Comparison of ENCODE assay signal across 8 cellular contexts in the genomic region with DNA sequence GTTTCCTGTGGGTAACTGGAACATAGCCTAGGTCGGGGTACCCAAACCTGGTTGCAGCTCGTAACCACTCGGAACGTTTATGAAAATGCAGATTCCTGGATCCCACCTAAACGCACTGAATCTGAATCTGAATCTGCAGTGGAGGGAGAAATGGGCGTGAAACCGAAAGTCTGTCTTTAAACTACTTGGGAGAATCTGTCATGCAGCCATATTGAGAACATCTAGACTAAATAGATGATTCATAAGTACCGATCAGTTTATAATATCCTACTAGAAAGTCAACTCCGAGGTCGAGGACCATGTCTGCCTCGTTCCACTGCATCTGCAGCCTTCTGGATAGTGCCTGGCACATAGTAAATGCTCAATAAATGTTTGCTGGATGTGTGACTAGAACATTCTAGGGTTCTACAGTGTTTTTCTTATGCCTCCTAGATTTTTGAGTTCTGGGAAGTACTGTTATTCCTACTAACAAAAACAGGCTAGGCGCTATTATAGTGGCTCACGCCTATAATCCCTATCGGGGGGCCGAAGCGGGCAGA. TPM values are rescaled to one million over a fixed set of nuclear protein-coding genes. Genes with fewer than 3 reads are reported as not detected.
DNase-seq lines count a peak whose midpoint lies in the region; ATAC-seq and TF ChIP-seq lines count a peak whose summit lies in the region.

No MANE protein-coding gene starts in this region.

- peak overlapping the region; percentile 78 for H2AFZ ChIP-seq in SK-N-SH (ENCODE audit: low read depth)
- H2AFZ ChIP-seq in fibroblast of lung (ENCODE audit: low read length) = peak overlapping the region; percentile 5

- H3K4me1 ChIP-seq in SK-N-SH (ENCODE audit: control insufficient read depth in 1 of 2, insufficient read depth in 2 of 2, low read depth in 1 of 2, low read length in 1 of 2) (peaks cover 11% of the 10 kb centered on the region in 2 experiments; a peak in 3 of 4 replicates), fibroblast of lung (ENCODE audit: control insufficient read depth, extremely low read depth, insufficient read depth, low read length) (peaks cover 9% of the 10 kb centered on the region), sigmoid colon (peaks cover 0 to 27% (median 25%) of the 10 kb centered on the region in 4 donors)

- CTCF ChIA-PET in SK-N-SH (lab: Yijun Ruan, JAX) = interaction anchor here (1.5 kb wide), 1 partner anchor 18 kb away, joined by 5 read pairs; no protein-coding TSS in a partner anchor

- no peaks in the 10 kb centered on the region for H3K9me2 ChIP-seq in SK-N-SH

- no peak for TF ChIP-seq POLR2A in sigmoid colon (IDR thresholded peaks at IDR 0.05)

- peak overlapping the region; percentile 87 to 95 for H3K27ac ChIP-seq in SK-N-SH (ENCODE audit: low read depth in 2 of 2, low read length in 1 of 2)
- peak overlapping the region; percentile 81 for H3K27ac ChIP-seq in fibroblast of lung (ENCODE audit: insufficient read depth, low read length)
- peak overlapping the region; percentile 85 to 90 (median 88) for H3K27ac ChIP-seq in sigmoid colon

- H3K9ac ChIP-seq in SK-N-SH (peak overlapping the region; percentile 75), fibroblast of lung (ENCODE audit: insufficient read depth, low read length) (peak overlapping the region; percentile 63)

- ATAC-seq in GM19351 (IDR thresholded peaks at IDR 0.05; ENCODE audit: unreplicated experiment) = no peak

- H3K36me3 ChIP-seq in SK-N-SH (replicated peaks in 1 of 2; ENCODE audit: control insufficient read depth in 1 of 2, insufficient read depth in 2 of 2, low read length in 1 of 2) = peaks cover 16 to 25% of the 10 kb centered on the region in 2 experiments
- peaks cover 11% of the 10 kb centered on the region for H3K36me3 ChIP-seq in fibroblast of lung (ENCODE audit: control insufficient read depth, insufficient read depth, low read length)
- H3K36me3 ChIP-seq in sigmoid colon = peaks cover 8 to 42% (median 19%) of the 10 kb centered on the region in 4 donors

- H3K4me3 ChIP-seq in SK-N-SH (ENCODE audit: low read depth in 2 of 2, low read length in 1 of 2) (peak overlapping the region; percentile 75 to 96), fibroblast of lung (replicated peaks in 1 of 4; ENCODE audit: control extremely low read depth in 1 of 4, insufficient read depth in 1 of 4, low read depth in 3 of 4, low read length in 4 of 4) (peak overlapping the region; percentile 82 to 89 (median 88)), sigmoid colon (peak overlapping the region; percentile 63 to 97 (median 86))

- TF ChIP-seq EP300 in SK-N-SH (IDR thresholded peaks at IDR 0.05; ENCODE audit: borderline replicate concordance in 1 of 2, low read depth in 1 of 2, low read length in 1 of 2) (no peak), sigmoid colon (IDR thresholded peaks at IDR 0.05) (no peak)

- no peaks in the 10 kb centered on the region for H3F3A ChIP-seq in SK-N-SH (replicated peaks; ENCODE audit: insufficient read depth)

- H4K20me1 ChIP-seq in SK-N-SH (ENCODE audit: insufficient read depth) = 0 out of 2 replicates have a peak, but pooled peaks cover 4% of the 10 kb centered on the region
- no peaks in the 10 kb centered on the region for H4K20me1 ChIP-seq in fibroblast of lung (ENCODE audit: control insufficient read depth, extremely low read depth, insufficient read depth, low read length)

- POLR2A ChIA-PET in SK-N-SH (lab: Yijun Ruan, JAX) = no interaction called here

- intact Hi-C loops in sigmoid colon (cut with DNase I) = loop anchor here (2.0 to 5.0 kb wide), 2 partner anchors 18 to 46 kb away; a partner anchor contains a TSS

- H3K79me2 ChIP-seq in SK-N-SH (ENCODE audit: insufficient read depth) (peaks cover 54% of the 10 kb centered on the region), fibroblast of lung (ENCODE audit: control insufficient read depth, insufficient read depth, low read length) (peaks cover 29% of the 10 kb centered on the region)

- 12% methylated on average over 16 of the region's 16 CpGs for WGBS in SK-N-SH (ENCODE audit: low lambda C conversion rate)
- 21 to 25% methylated on average over 16 of the region's 16 CpGs for WGBS in sigmoid colon, 2 donors

- no peak for TF ChIP-seq RAD21 in SK-N-SH (IDR thresholded peaks at IDR 0.05; ENCODE audit: low read length)

- H3K4me2 ChIP-seq in SK-N-SH = peak overlapping the region; percentile 99
- H3K4me2 ChIP-seq in fibroblast of lung (ENCODE audit: extremely low read depth, insufficient read depth, low read length) = peak overlapping the region; percentile 67

- peak; percentile 42 for DNase-seq in NCI-H2171 treated with DMSO at 0.1 percent for 48 hours (lab: John Stamatoyannopoulos, UW)
- no peak for DNase-seq in NCI-H2171 (lab: John Stamatoyannopoulos, UW)
- no peak for DNase-seq in SK-N-SH
- peak; percentile 44 to 63 for DNase-seq in fibroblast of lung (ENCODE audit: low read depth in 2 of 2)
- no peak for DNase-seq in sigmoid colon
- DNase-seq in NCI-H526 treated with DMSO at 0.1 percent for 48 hours (lab: John Stamatoyannopoulos, UW) = no peak
- DNase-seq in KG1 (lab: John Stamatoyannopoulos, UW) = no peak

- no peaks in the 10 kb centered on the region for H3K27me3 ChIP-seq in SK-N-SH (ENCODE audit: insufficient read depth)
- no peaks in the 10 kb centered on the region for H3K27me3 ChIP-seq in fibroblast of lung (ENCODE audit: control insufficient read depth, insufficient read depth, low read length)
- H3K27me3 ChIP-seq in sigmoid colon = no peaks in the 10 kb centered on the region

- no peaks in the 10 kb centered on the region for H3K9me3 ChIP-seq in SK-N-SH
- no peaks in the 10 kb centered on the region for H3K9me3 ChIP-seq in fibroblast of lung (ENCODE audit: control insufficient read depth, insufficient read depth, low read depth, low read length)
- H3K9me3 ChIP-seq in sigmoid colon = no peaks in the 10 kb centered on the region

- TF ChIP-seq CTCF in SK-N-SH (IDR thresholded peaks at IDR 0.05) (no peak), fibroblast of lung (conservative IDR thresholded peaks at IDR 0.05 in 1 of 2, IDR thresholded peaks at IDR 0.05 in 1 of 2; ENCODE audit: low read depth in 1 of 2, low read length in 2 of 2) (no peak), sigmoid colon (IDR thresholded peaks at IDR 0.05) (no peak)

TF ChIP-seq in SK-N-SH, 30 proteins besides CTCF, POLR2A, EP300 and RAD21 (continues in another document):
- TF ChIP-seq, protein P1, sequence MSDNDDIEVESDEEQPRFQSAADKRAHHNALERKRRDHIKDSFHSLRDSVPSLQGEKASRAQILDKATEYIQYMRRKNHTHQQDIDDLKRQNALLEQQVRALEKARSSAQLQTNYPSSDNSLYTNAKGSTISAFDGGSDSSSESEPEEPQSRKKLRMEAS (IDR thresholded peaks at IDR 0.05; ENCODE audit: low read depth) = no peak
- TF ChIP-seq FOXM1 (IDR thresholded peaks at IDR 0.05; ENCODE audit: low read depth) = no peak

RNA-seq across cellular contexts. Expression of a gene that starts 0.6 kb away (rescaled TPM):
- polyA plus RNA-seq in SK-N-SH (2012; rRNA removed) (54.7 and 57.2 TPM in 2 replicates), fibroblast of lung (18.3 and 18.7 TPM in 2 replicates), sigmoid colon (10 to 100 TPM; 58.3 to 80.9 (median 67.0) TPM)
- 28.0 and 36.9 TPM in 2 replicates for polyA plus RNA-seq in SK-N-SH (2012; cell fraction: cytosol; rRNA removed)
- 152 and 171 TPM in 2 replicates for polyA plus RNA-seq in SK-N-SH (2012; cell fraction: nucleus; rRNA removed)
- total RNA-seq in fibroblast of lung (11.2 and 12.6 TPM in 2 replicates), sigmoid colon (10 to 100 TPM; 26.4 to 60.7 (median 29.7) TPM)
- polyA plus RNA-seq in fibroblast of lung (2012) = 25.1 and 27.4 TPM in 2 replicates
- polyA minus RNA-seq in fibroblast of lung (ENCODE audit: low replicate concordance) = 33.6 and 39.6 TPM in 2 replicates

RNA-seq across cellular contexts. Expression of a gene that starts 1.0 kb away (rescaled TPM):
- polyA plus RNA-seq in SK-N-SH (2012; rRNA removed) (18.8 and 23.3 TPM in 2 replicates), fibroblast of lung (10.4 and 13.7 TPM in 2 replicates), sigmoid colon (10 to 100 TPM; 16.7 to 20.8 (median 18.0) TPM)
- 10.6 and 17.0 TPM in 2 replicates for polyA plus RNA-seq in SK-N-SH (2012; cell fraction: cytosol; rRNA removed)
- 29.9 and 31.3 TPM in 2 replicates for polyA plus RNA-seq in SK-N-SH (2012; cell fraction: nucleus; rRNA removed)
- total RNA-seq in fibroblast of lung (18.7 and 22.6 TPM in 2 replicates), sigmoid colon (10 to 100 TPM in 1 of 4 donors, 1 to 10 TPM in 3; 7.6 to 14.1 (median 9.1) TPM)
- polyA plus RNA-seq in fibroblast of lung (2012) = 26.4 and 31.2 TPM in 2 replicates
- polyA minus RNA-seq in fibroblast of lung (ENCODE audit: low replicate concordance) = 24.7 and 36.3 TPM in 2 replicates

RNA-seq across cellular contexts. Expression of a gene that starts 17.1 kb away (rescaled TPM):
- polyA plus RNA-seq in SK-N-SH (2012; rRNA removed) = 17.9 and 24.1 TPM in 2 replicates
- polyA plus RNA-seq in SK-N-SH (2012; cell fraction: cytosol; rRNA removed) = 10.2 and 15.9 TPM in 2 replicates
- 31.8 and 41.7 TPM in 2 replicates for polyA plus RNA-seq in SK-N-SH (2012; cell fraction: nucleus; rRNA removed)
- 11.7 and 11.8 TPM in 2 replicates for total RNA-seq in fibroblast of lung
- polyA plus RNA-seq in fibroblast of lung = 10.3 and 13.3 TPM in 2 replicates
- polyA plus RNA-seq in fibroblast of lung (2012) = 14.3 and 19.7 TPM in 2 replicates
- polyA minus RNA-seq in fibroblast of lung (ENCODE audit: low replicate concordance) = 45.9 and 48.8 TPM in 2 replicates
- 10 to 100 TPM; 10.7 to 18.0 (median 12.0) TPM for total RNA-seq in sigmoid colon
- polyA plus RNA-seq in sigmoid colon = 10 to 100 TPM in 2 of 3 donors, 1 to 10 TPM in 1; 6.0 to 45.1 (median 14.3) TPM

RNA-seq across cellular contexts. Expression of a gene that starts 47.2 kb away (rescaled TPM):
- polyA plus RNA-seq in SK-N-SH (2012; rRNA removed) (84.1 and 89.7 TPM in 2 replicates), fibroblast of lung (46.7 and 62.6 TPM in 2 replicates), sigmoid colon (10 to 100 TPM; 23.4 to 27.3 (median 24.1) TPM)
- 63.4 and 76.6 TPM in 2 replicates for polyA plus RNA-seq in SK-N-SH (2012; cell fraction: cytosol; rRNA removed)
- 27.7 and 32.2 TPM in 2 replicates for polyA plus RNA-seq in SK-N-SH (2012; cell fraction: nucleus; rRNA removed)
- total RNA-seq in fibroblast of lung (35.4 and 35.7 TPM in 2 replicates), sigmoid colon (10 to 100 TPM; 18.0 to 35.7 (median 23.4) TPM)
- 36.9 and 53.1 TPM in 2 replicates for polyA plus RNA-seq in fibroblast of lung (2012)
- 17.8 and 19.4 TPM in 2 replicates for polyA minus RNA-seq in fibroblast of lung (ENCODE audit: low replicate concordance)

RNA-seq across cellular contexts. Expression of a gene that starts 47.5 kb away (rescaled TPM):
- polyA plus RNA-seq in SK-N-SH (2012; rRNA removed) (103 and 120 TPM in 2 replicates), fibroblast of lung (107 and 126 TPM in 2 replicates), sigmoid colon (10 to 100 TPM; 48.1 to 82.7 (median 50.5) TPM)
- 84.7 and 98.3 TPM in 2 replicates for polyA plus RNA-seq in SK-N-SH (2012; cell fraction: cytosol; rRNA removed)
- 156 and 170 TPM in 2 replicates for polyA plus RNA-seq in SK-N-SH (2012; cell fraction: nucleus; rRNA removed)
- total RNA-seq in fibroblast of lung (96.0 and 118 TPM in 2 replicates), sigmoid colon (100 to 1,000 TPM in 1 of 4 donors, 10 to 100 TPM in 3; 76.0 to 104 (median 86.5) TPM)
- polyA plus RNA-seq in fibroblast of lung (2012) = 105 and 118 TPM in 2 replicates
- 33.4 and 48.1 TPM in 2 replicates for polyA minus RNA-seq in fibroblast of lung (ENCODE audit: low replicate concordance)

Comparison
In these comparisons a context has a peak if more than half of its experiments do, and no peak if none do; other contexts are left out.
1. DNase-seq: peak in NCI-H2171 treated with DMSO at 0.1 percent for 48 hours (single experiment) and fibroblast of lung (2 of 2); none in NCI-H2171 (single experiment), SK-N-SH (single experiment), sigmoid colon (single experiment), NCI-H526 treated with DMSO at 0.1 percent for 48 hours (single experiment) and KG1 (single experiment).
2. Peak in every context shown above with its lines, with median percentiles within 50 percentile points of each other: H3K27ac ChIP-seq and H3K4me3 ChIP-seq.